ENCODE assay signal across 11 cellular contexts in the genomic region with DNA sequence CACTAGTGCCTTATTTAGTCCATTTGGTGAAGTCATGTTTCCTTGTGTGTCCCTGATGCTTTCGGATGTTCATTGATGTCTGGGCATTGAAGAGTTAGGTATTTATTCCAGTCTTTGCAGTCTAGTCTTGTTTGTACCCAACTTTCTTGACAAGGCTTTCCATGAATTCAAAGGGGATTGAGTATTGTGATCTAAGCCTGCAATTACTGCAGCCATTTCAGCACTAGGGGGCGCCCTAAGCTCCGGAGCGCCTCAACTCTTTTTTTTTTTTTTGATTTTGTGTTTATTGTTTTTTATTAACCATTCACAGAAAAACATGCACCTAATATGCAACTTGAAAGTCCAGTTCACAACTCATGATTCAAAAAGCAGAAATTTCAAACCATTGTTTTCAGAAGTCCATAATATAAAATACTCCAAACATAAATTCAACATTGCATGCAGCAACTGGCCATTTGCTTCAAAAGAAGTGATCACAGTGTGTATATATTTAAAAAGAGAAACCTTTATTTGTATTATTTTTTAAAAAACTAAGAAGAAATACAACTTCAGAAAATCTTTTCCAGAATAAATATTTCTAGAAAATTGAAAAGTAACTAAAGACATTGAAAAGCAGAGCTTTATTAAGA. TPM values are rescaled to one million over a fixed set of nuclear protein-coding genes. Genes with fewer than 3 reads are reported as not detected.
A peak's percentile ranks its signal among the peaks of the same experiment; 100 is the strongest.
DNase-seq lines count a peak whose midpoint lies in the region; FAIRE-seq and TF ChIP-seq lines count a peak whose summit lies in the region.
"Had no signal": no experiment of that assay in that cellular context is flagged by ENCODE, and none has a peak within 500 bp of the region (broad histone marks: within the 10 kb centered on the region; RNA-seq: fewer than 3 reads in every experiment).

No MANE protein-coding gene starts in this region.

- H3K4me3 ChIP-seq in OCI-LY7 (ENCODE audit: low read depth, low read length, poor library complexity, severe bottlenecking) (no peak overlapping the region), fibroblast of lung (replicated peaks in 1 of 4; ENCODE audit: control extremely low read depth in 1 of 4, insufficient read depth in 1 of 4, low read depth in 3 of 4, low read length in 4 of 4) (no peak overlapping the region)
- H3K4me3 ChIP-seq: tibial nerve had no signal

- no peaks in the 10 kb centered on the region for H3K9me2 ChIP-seq in OCI-LY7 (ENCODE audit: insufficient read depth, low read length)

- POLR2A ChIA-PET in OCI-LY7 (lab: Charles Lee), result interaction anchor here (0.6 to 1.0 kb wide), 2 partner anchors 9 to 224 kb away, joined by 3 to 4 read pairs; no protein-coding TSS in a partner anchor

- DNase-seq in GM10266 (ENCODE audit: extremely low spot score) (no peak), OCI-LY7 (ENCODE audit: low spot score) (peak; percentile 39), fibroblast of lung (ENCODE audit: low read depth in 2 of 2) (no peak), NCI-H2171 treated with DMSO at 0.1 percent for 48 hours (lab: John Stamatoyannopoulos, UW) (no peak), NCI-H1417 (lab: John Stamatoyannopoulos, UW) (no peak), SW480 (ENCODE audit: low spot score) (no peak), GM12892 (ENCODE audit: insufficient read length) (no peak)
- DNase-seq: activated T-cell treated with anti-CD3 and anti-CD28 coated beads, Interleukin-2, amount 50 U/mL, for 24 hours; DMS153 had no signal

- no peak overlapping the region for H3K4me2 ChIP-seq in OCI-LY7 (ENCODE audit: low read length)
- H3K4me2 ChIP-seq in fibroblast of lung (ENCODE audit: extremely low read depth, insufficient read depth, low read length), result no peak overlapping the region

- H3K4me1 ChIP-seq in OCI-LY7 (ENCODE audit: insufficient read depth, low read length, poor library complexity, severe bottlenecking) (no peaks in the 10 kb centered on the region), fibroblast of lung (ENCODE audit: control insufficient read depth, extremely low read depth, insufficient read depth, low read length) (no peaks in the 10 kb centered on the region)
- H3K4me1 ChIP-seq: tibial nerve had no signal

- no peak overlapping the region for H3K27ac ChIP-seq in 22Rv1
- no peak overlapping the region for H3K27ac ChIP-seq in OCI-LY7 (ENCODE audit: low read depth, low read length, poor library complexity, severe bottlenecking)
- no peak overlapping the region for H3K27ac ChIP-seq in fibroblast of lung (ENCODE audit: insufficient read depth, low read length)
- H3K27ac ChIP-seq: tibial nerve had no signal

- H3K36me3 ChIP-seq in OCI-LY7 (ENCODE audit: insufficient read depth, low read length) (no peaks in the 10 kb centered on the region), fibroblast of lung (ENCODE audit: control insufficient read depth, insufficient read depth, low read length) (no peaks in the 10 kb centered on the region)

- H4K20me1 ChIP-seq in OCI-LY7 (ENCODE audit: insufficient read depth, low read length) (no peaks in the 10 kb centered on the region), fibroblast of lung (ENCODE audit: control insufficient read depth, extremely low read depth, insufficient read depth, low read length) (no peaks in the 10 kb centered on the region)

- H3K9ac ChIP-seq in fibroblast of lung (ENCODE audit: insufficient read depth, low read length), result no peak overlapping the region

- FAIRE-seq in GM12892 (lab: Jason Lieb, UNC), result no peak

- TF ChIP-seq CTCF in 22Rv1 (IDR thresholded peaks at IDR 0.05), result peak; percentile 83
- peak; percentile 30 for TF ChIP-seq CTCF in GM10266 (IDR thresholded peaks at IDR 0.05; ENCODE audit: control insufficient read depth, insufficient read depth, low read depth, missing control alignments)
- peak; percentile 95 for TF ChIP-seq CTCF in OCI-LY7 (conservative IDR thresholded peaks at IDR 0.05; ENCODE audit: low read length)
- TF ChIP-seq CTCF in fibroblast of lung (conservative IDR thresholded peaks at IDR 0.05 in 1 of 2, IDR thresholded peaks at IDR 0.05 in 1 of 2; ENCODE audit: low read depth in 1 of 2, low read length in 2 of 2), result peak; percentile 14 to 24

- no peak overlapping the region for H2AFZ ChIP-seq in OCI-LY7 (ENCODE audit: low read length)
- H2AFZ ChIP-seq in fibroblast of lung (ENCODE audit: low read length), result no peak overlapping the region

- H3K9me3 ChIP-seq in OCI-LY7 (ENCODE audit: low read length) (peaks cover 10% of the 10 kb centered on the region; the same call in 1 of the 2 replicates), fibroblast of lung (ENCODE audit: control insufficient read depth, insufficient read depth, low read depth, low read length) (no peaks in the 10 kb centered on the region)

- H3K79me2 ChIP-seq in OCI-LY7 (ENCODE audit: insufficient read depth, low read depth, low read length) (no peaks in the 10 kb centered on the region), fibroblast of lung (ENCODE audit: control insufficient read depth, insufficient read depth, low read length) (no peaks in the 10 kb centered on the region)

- BruUV-seq in OCI-LY7 (replicated peaks; lab: Mats Ljungman, UMichigan), result no TSS peak

- H3K27me3 ChIP-seq in fibroblast of lung (ENCODE audit: control insufficient read depth, insufficient read depth, low read length), result no peaks in the 10 kb centered on the region
- H3K27me3 ChIP-seq: tibial nerve had no signal

- CTCF ChIA-PET in OCI-LY7 (lab: Charles Lee; ENCODE audit: unreplicated experiment), result no interaction called here

- no peak for TF ChIP-seq POLR2A in GM12892 (IDR thresholded peaks at IDR 0.05; ENCODE audit: low read depth, low read length)

- intact Hi-C loops in OCI-LY7 (cut with micrococcal nuclease; ENCODE audit: unreplicated experiment), result loop anchor here (1.0 to 5.0 kb wide), 2 partner anchors 242 to 1584 kb away; no protein-coding TSS in a partner anchor

RNA-seq across cellular contexts. Expression of a gene that starts 59.2 kb away (rescaled TPM):
- not detected in 2 replicates for total RNA-seq in OCI-LY7 (2014; rRNA removed; shearing (Covaris generic))
- total RNA-seq in OCI-LY7 (2022) (not detected in 2 replicates), fibroblast of lung (55.2 and 136 TPM in 2 replicates)
- polyA plus RNA-seq in fibroblast of lung, result 14.7 and 16.5 TPM in 2 replicates
- 16.6 and 17.7 TPM in 2 replicates for polyA plus RNA-seq in fibroblast of lung (2012)
- polyA minus RNA-seq in fibroblast of lung (ENCODE audit: low replicate concordance), result 9.9 and 12.2 TPM in 2 replicates
- polyA plus RNA-seq in GM12892 (2012; ENCODE audit: missing spikeins), result not detected

Comparison
In these comparisons a context has a peak if more than half of its experiments do, and no peak if none do; other contexts are left out.
1. CTCF ChIP-seq: peak in every context shown above with its lines; median percentile 95 in OCI-LY7; 83 in 22Rv1; 30 in GM10266; 19 in fibroblast of lung.
2. RNA of a gene that starts 59.2 kb away (total RNA-seq): 55.2 to 136 TPM in fibroblast of lung; not detected in OCI-LY7; every median in the first group is over 10 times any median in the second.